ENCODE assay signal across 23 cellular contexts in the genomic region with DNA sequence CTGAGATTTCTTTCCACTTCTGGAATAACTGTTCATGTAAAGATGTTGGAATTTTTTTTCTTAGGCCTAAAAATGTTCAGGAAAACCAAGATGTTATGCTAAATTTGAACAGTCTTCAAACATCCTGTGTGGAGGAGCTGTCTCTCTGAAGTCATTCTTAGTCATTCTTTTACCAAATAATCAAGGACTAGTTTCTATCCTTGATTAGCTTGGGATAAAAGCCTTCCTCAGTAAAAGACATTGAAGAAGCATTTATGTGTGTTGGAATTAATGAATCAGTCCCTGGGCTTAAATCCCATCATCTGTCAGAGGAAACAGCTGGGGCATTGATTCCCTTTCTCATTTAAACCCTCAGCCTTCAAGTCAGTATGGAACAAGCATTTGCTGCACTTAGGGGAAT.
DNase-seq lines count a peak whose midpoint lies in the region; ATAC-seq and TF ChIP-seq lines count a peak whose summit lies in the region.
"Had no signal": no experiment of that assay in that cellular context is flagged by ENCODE, and none has a peak within 500 bp of the region (broad histone marks: within the 10 kb centered on the region; RNA-seq: fewer than 3 reads in every experiment).

No MANE protein-coding gene starts in this region.

- intact Hi-C loops in dorsolateral prefrontal cortex (cut with DNase I) = no loop called here
- intact Hi-C loops in heart left ventricle (cut with DNase I) = no loop called here
- intact Hi-C loops in left ventricle myocardium inferior (cut with micrococcal nuclease) = no loop called here

- H3K36me3 ChIP-seq in neural cell (ENCODE audit: insufficient read depth, low read length) (no peaks in the 10 kb centered on the region), heart left ventricle (no peaks in the 10 kb centered on the region), left ventricle myocardium inferior (no peaks in the 10 kb centered on the region)
- H3K36me3 ChIP-seq: BLaER1 had no signal

- TF ChIP-seq CTCF in dorsolateral prefrontal cortex (IDR thresholded peaks at IDR 0.05 in 54 of 56, conservative IDR thresholded peaks at IDR 0.05 in 2 of 56; ENCODE audit: low read depth in 1 of 56, partially characterized antibody in 56 of 56) (no peak), neural cell (IDR thresholded peaks at IDR 0.05; ENCODE audit: poor library complexity, severe bottlenecking) (no peak), heart left ventricle (IDR thresholded peaks at IDR 0.05) (no peak), left ventricle myocardium inferior (IDR thresholded peaks at IDR 0.05; ENCODE audit: borderline replicate concordance) (no peak)

- no peak for TF ChIP-seq POLR2A in heart left ventricle (IDR thresholded peaks at IDR 0.05)

- peak overlapping the region in 39 of 59 donors; percentile 2 to 82 (median 46) for H3K27ac ChIP-seq in dorsolateral prefrontal cortex
- H3K27ac ChIP-seq in neural cell (ENCODE audit: low read length) = no peak overlapping the region
- H3K27ac ChIP-seq in heart left ventricle = no peak overlapping the region
- H3K27ac ChIP-seq in left ventricle myocardium inferior (replicated peaks) = no peak overlapping the region
- H3K27ac ChIP-seq: BLaER1, HL-60 had no signal

- no peak for ATAC-seq in heart left ventricle
- ATAC-seq: HCT116, HepG2, Panc1 had no signal

- no peaks in the 10 kb centered on the region for H4K20me1 ChIP-seq in neural cell (ENCODE audit: insufficient read depth)
- H4K20me1 ChIP-seq: BLaER1 had no signal

- DNase-seq in HT1080 (ENCODE audit: low read depth) = peak; percentile 80
- peak; percentile 10 for DNase-seq in RPMI7951 (ENCODE audit: low read depth)
- DNase-seq in dorsolateral prefrontal cortex = no peak
- DNase-seq in heart left ventricle = no peak
- DNase-seq in left ventricle myocardium inferior = no peak
- DNase-seq in stimulated activated CD4-positive, alpha-beta T cell treated with anti-CD3 and anti-CD28 coated beads, Interleukin-4, amount 100 ng/mL, for 1 hour = no peak
- DNase-seq in cerebellar cortex (ENCODE audit: low spot score) = no peak
- DNase-seq: CD4-positive, alpha-beta T cell; Karpas-422; MV-4-11; NCI-H1105; NCI-H1436 treated with DMSO at 0.1 percent for 48 hours; NCI-H187 treated with DMSO at 0.1 percent for 48 hours; NCI-H2171 treated with DMSO at 0.1 percent for 48 hours; NCI-H524; NCI-H774; SHP77 treated with DMSO at 0.1 percent for 48 hours had no signal

- no peaks in the 10 kb centered on the region for H3K79me2 ChIP-seq in neural cell (replicated peaks; ENCODE audit: insufficient read depth, low read length)

- H3K9me3 ChIP-seq in neural cell (ENCODE audit: low read length) (no peaks in the 10 kb centered on the region), heart left ventricle (no peaks in the 10 kb centered on the region), left ventricle myocardium inferior (replicated peaks) (no peaks in the 10 kb centered on the region)
- H3K9me3 ChIP-seq: BLaER1 had no signal

- no peak overlapping the region for H3K4me3 ChIP-seq in dorsolateral prefrontal cortex
- no peak overlapping the region for H3K4me3 ChIP-seq in neural cell (ENCODE audit: low read length)
- no peak overlapping the region for H3K4me3 ChIP-seq in heart left ventricle
- H3K4me3 ChIP-seq in left ventricle myocardium inferior = no peak overlapping the region
- H3K4me3 ChIP-seq: BLaER1 had no signal

- H2AFZ ChIP-seq in neural cell (ENCODE audit: low read depth, low read length) = no peak overlapping the region

- no peak overlapping the region for H3K4me2 ChIP-seq in neural cell (ENCODE audit: low read length)
- H3K4me2 ChIP-seq: BLaER1 had no signal

- TF ChIP-seq EP300 in neural cell (conservative IDR thresholded peaks at IDR 0.05; ENCODE audit: poor library complexity, severe bottlenecking) = no peak

- H3K4me1 ChIP-seq in heart left ventricle (no peaks in the 10 kb centered on the region), left ventricle myocardium inferior (no peaks in the 10 kb centered on the region)
- H3K4me1 ChIP-seq: BLaER1 had no signal

- H3F3A ChIP-seq in neural cell (ENCODE audit: insufficient read depth, low read length, poor library complexity, severe bottlenecking) = no peaks in the 10 kb centered on the region

- no peaks in the 10 kb centered on the region for H3K9me2 ChIP-seq in neural cell (ENCODE audit: insufficient read depth, low read length)

- TF ChIP-seq RAD21 in neural cell (conservative IDR thresholded peaks at IDR 0.05) = no peak

- H3K27me3 ChIP-seq in dorsolateral prefrontal cortex = no peaks in the 10 kb centered on the region
- no peaks in the 10 kb centered on the region for H3K27me3 ChIP-seq in neural cell (ENCODE audit: insufficient read depth, low read depth, low read length)
- H3K27me3 ChIP-seq in heart left ventricle = no peaks in the 10 kb centered on the region
- no peaks in the 10 kb centered on the region for H3K27me3 ChIP-seq in left ventricle myocardium inferior (ENCODE audit: low read depth)
- H3K27me3 ChIP-seq: BLaER1 had no signal

- no peak overlapping the region for H3K9ac ChIP-seq in neural cell (ENCODE audit: low read length)
- H3K9ac ChIP-seq: BLaER1 had no signal

TF ChIP-seq in neural cell, 6 proteins besides CTCF, POLR2A, EP300 and RAD21:
- TF ChIP-seq REST (IDR thresholded peaks at IDR 0.05; ENCODE audit: borderline replicate concordance) (peak; percentile 22), TAF1 (IDR thresholded peaks at IDR 0.05; ENCODE audit: low read depth) (no peak)
TF ChIP-seq in neural cell: peak in this region for 1.

Comparison
In these comparisons a context has a peak if more than half of its experiments do, and no peak if none do; other contexts are left out.
1. DNase-seq: peak in HT1080 (single experiment) and RPMI7951 (single experiment); none in dorsolateral prefrontal cortex (0 of 10), heart left ventricle (0 of 5), left ventricle myocardium inferior (single experiment), stimulated activated CD4-positive, alpha-beta T cell treated with anti-CD3 and anti-CD28 coated beads, Interleukin-4, amount 100 ng/mL, for 1 hour (single experiment) and cerebellar cortex (single experiment).
2. H3K27ac ChIP-seq: peak in dorsolateral prefrontal cortex (39 of 59); none in neural cell (single experiment), heart left ventricle (0 of 12) and left ventricle myocardium inferior (single experiment).